12 cellular contexts compared by ENCODE assay signal in the genomic region with DNA sequence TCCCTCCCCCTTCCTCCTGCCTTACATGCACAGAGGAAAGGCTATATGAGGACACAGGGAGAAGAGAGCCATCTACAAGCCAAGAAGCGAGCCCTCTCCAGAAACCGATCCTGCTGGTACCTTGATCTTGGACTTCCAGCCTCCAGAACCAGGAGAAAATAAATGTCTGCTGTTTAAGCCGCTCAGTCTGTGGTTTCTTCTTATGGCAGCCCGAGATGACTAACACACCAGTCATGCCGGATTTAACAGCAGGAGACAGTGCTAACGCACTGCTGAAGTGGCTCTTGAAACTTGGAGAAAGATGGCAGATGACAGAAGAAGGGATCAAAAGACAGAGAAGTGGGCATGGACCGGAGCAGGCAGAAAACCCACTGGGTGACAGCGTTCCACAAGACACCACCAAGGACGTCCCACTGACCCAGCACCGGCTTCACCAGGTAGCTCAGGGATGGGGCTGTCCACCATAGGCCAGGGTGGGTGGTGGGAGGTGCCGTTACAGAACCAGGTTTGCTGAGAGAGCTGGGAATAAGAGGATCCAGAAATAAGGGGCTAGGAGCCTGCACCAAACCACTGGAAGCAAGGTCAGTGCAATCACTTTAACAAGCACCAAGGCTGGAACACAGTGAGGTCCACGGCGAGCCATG. TPM values are rescaled to one million over a fixed set of nuclear protein-coding genes. Genes with fewer than 3 reads are reported as not detected.
DNase-seq lines count a peak whose midpoint lies in the region; ATAC-seq and TF ChIP-seq lines count a peak whose summit lies in the region.
"Had no signal": no experiment of that assay in that cellular context is flagged by ENCODE, and none has a peak within 500 bp of the region (broad histone marks: within the 10 kb centered on the region; RNA-seq: fewer than 3 reads in every experiment).

No MANE protein-coding gene starts in this region.

- DNase-seq in A172 (ENCODE audit: low spot score), result peak; percentile 88
- peak; percentile 52 for DNase-seq in HK-2 (ENCODE audit: unreplicated experiment)
- peak; percentile 84 for DNase-seq in RPMI7951 (ENCODE audit: low read depth)
- peak; percentile 26 for DNase-seq in fibroblast of gingiva (ENCODE audit: low read depth)
- no peak for DNase-seq in activated naive CD4-positive, alpha-beta T cell treated with anti-CD3 and anti-CD28 coated beads, Interleukin-2, amount 10 ng/mL, durations not matched to agents 7 days and 5 days
- DNase-seq in uterus, result no peak
- DNase-seq: activated B cell treated with CpG ODN at 0.5 μM for 24 hours, NCI-H1048 had no signal

- WGBS in gastroesophageal sphincter (ENCODE audit: low coverage in 1 of 2), 2 donors, result 71 to 100% methylated on average over 2 to 10 of the region's 13 CpGs

- H3K4me1 Mint-ChIP-seq in activated naive CD4-positive, alpha-beta T cell treated with anti-CD3 and anti-CD28 coated beads, Interleukin-2, amount 10 ng/mL, durations not matched to agents 7 days and 5 days, result peaks cover 3% of the 10 kb centered on the region
- H3K4me1 Mint-ChIP-seq: activated B cell treated with CpG ODN at 0.5 μM for 24 hours had no signal

- H3K27me3 ChIP-seq in gastroesophageal sphincter (peaks cover 22% of the 10 kb centered on the region), uterus (peaks cover 0 to 8% of the 10 kb centered on the region in 2 donors)

- H3K27me3 Mint-ChIP-seq in activated naive CD4-positive, alpha-beta T cell treated with anti-CD3 and anti-CD28 coated beads, Interleukin-2, amount 10 ng/mL, durations not matched to agents 7 days and 5 days, result peaks cover 71% of the 10 kb centered on the region

- H3K4me3 ChIP-seq in gastroesophageal sphincter, result no peak overlapping the region
- no peak overlapping the region for H3K4me3 ChIP-seq in uterus

- TF ChIP-seq CTCF in gastroesophageal sphincter (IDR thresholded peaks at IDR 0.05), result no peak
- TF ChIP-seq CTCF in uterus (IDR thresholded peaks at IDR 0.05), result no peak

- TF ChIP-seq POLR2A in gastroesophageal sphincter (IDR thresholded peaks at IDR 0.05) (no peak), uterus (IDR thresholded peaks at IDR 0.05) (no peak)

- H3K27ac ChIP-seq in gastroesophageal sphincter (no peak overlapping the region), uterus (no peak overlapping the region)

- H3K4me3 Mint-ChIP-seq in activated naive CD4-positive, alpha-beta T cell treated with anti-CD3 and anti-CD28 coated beads, Interleukin-2, amount 10 ng/mL, durations not matched to agents 7 days and 5 days, result no peak overlapping the region
- H3K4me3 Mint-ChIP-seq: activated B cell treated with CpG ODN at 0.5 μM for 24 hours, type B pancreatic cell had no signal

- no peaks in the 10 kb centered on the region for H3K9me3 Mint-ChIP-seq in activated naive CD4-positive, alpha-beta T cell treated with anti-CD3 and anti-CD28 coated beads, Interleukin-2, amount 10 ng/mL, durations not matched to agents 7 days and 5 days
- H3K9me3 Mint-ChIP-seq: activated B cell treated with CpG ODN at 0.5 μM for 24 hours, type B pancreatic cell had no signal

- H3K36me3 Mint-ChIP-seq in activated naive CD4-positive, alpha-beta T cell treated with anti-CD3 and anti-CD28 coated beads, Interleukin-2, amount 10 ng/mL, durations not matched to agents 7 days and 5 days, result no peaks in the 10 kb centered on the region
- H3K36me3 Mint-ChIP-seq: type B pancreatic cell had no signal

- CTCF ChIA-PET in activated naive CD4-positive, alpha-beta T cell treated with anti-CD3 and anti-CD28 coated beads, Interleukin-2, amount 10 ng/mL, durations not matched to agents 7 days and 5 days (lab: Charles Lee), result no interaction called here

- H3K9me3 ChIP-seq in gastroesophageal sphincter (no peaks in the 10 kb centered on the region), uterus (no peaks in the 10 kb centered on the region)

- no peak overlapping the region for H3K27ac Mint-ChIP-seq in activated naive CD4-positive, alpha-beta T cell treated with anti-CD3 and anti-CD28 coated beads, Interleukin-2, amount 10 ng/mL, durations not matched to agents 7 days and 5 days
- H3K27ac Mint-ChIP-seq: activated B cell treated with CpG ODN at 0.5 μM for 24 hours, type B pancreatic cell had no signal

- intact Hi-C loops in uterus (cut with DNase I; ENCODE audit: low total_unique reads), result no loop called here

- TF ChIP-seq EP300 in gastroesophageal sphincter (IDR thresholded peaks at IDR 0.05), result no peak

- no peaks in the 10 kb centered on the region for H3K36me3 ChIP-seq in gastroesophageal sphincter
- no peaks in the 10 kb centered on the region for H3K36me3 ChIP-seq in uterus

- H3K4me1 ChIP-seq in gastroesophageal sphincter, result peaks cover 0 to 11% (median 4%) of the 10 kb centered on the region in 3 donors
- no peaks in the 10 kb centered on the region for H3K4me1 ChIP-seq in uterus

- ATAC-seq in gastroesophageal sphincter (no peak), HG03139 (IDR thresholded peaks at IDR 0.05; ENCODE audit: unreplicated experiment) (no peak)
- ATAC-seq: right cardiac atrium had no signal

RNA-seq across cellular contexts. Expression of gene MAN2B2, which starts 6.2 kb away (rescaled TPM):
- total RNA-seq in A172 (2014; rRNA removed; shearing (Covaris generic)), result 11.0 and 12.1 TPM in 2 replicates
- 11.7 TPM in 2 replicates for total RNA-seq in RPMI7951 (2014; rRNA removed; shearing (Covaris generic))
- total RNA-seq in gastroesophageal sphincter (10 to 100 TPM; 20.3 to 39.3 (median 34.3) TPM), uterus (10 to 100 TPM; 14.8 to 30.8 (median 19.2) TPM)

Comparison
In these comparisons a context has a peak if more than half of its experiments do, and no peak if none do; other contexts are left out.
1. DNase-seq: peak in A172 (single experiment), HK-2 (single experiment), RPMI7951 (single experiment) and fibroblast of gingiva (single experiment); none in activated naive CD4-positive, alpha-beta T cell treated with anti-CD3 and anti-CD28 coated beads, Interleukin-2, amount 10 ng/mL, durations not matched to agents 7 days and 5 days (single experiment) and uterus (0 of 2).